In the genomic region with DNA sequence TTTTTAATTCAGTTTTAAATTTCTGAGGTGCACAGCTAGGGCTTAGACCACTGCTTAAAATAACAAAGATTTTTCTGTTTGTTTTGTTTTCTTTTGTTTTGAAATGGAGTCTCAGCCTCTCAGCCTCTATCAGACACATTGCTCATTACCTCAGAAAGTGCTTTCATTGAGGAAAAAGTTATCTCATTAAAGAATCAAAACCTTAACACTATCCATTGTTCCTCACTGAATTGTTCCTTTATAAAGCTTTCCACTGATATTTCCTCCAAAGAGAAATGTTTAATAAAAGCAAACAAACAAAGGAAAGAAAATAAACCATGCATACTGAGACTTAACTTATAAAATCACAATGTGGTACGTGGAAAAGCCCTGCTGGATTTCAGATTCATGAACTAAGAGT, we compare ENCODE assay signal across 26 cellular contexts.
"Had no signal": no experiment of that assay in that cellular context is flagged by ENCODE, and none has a peak within 500 bp of the region (broad histone marks: within the 10 kb centered on the region; RNA-seq: fewer than 3 reads in every experiment).

No MANE protein-coding gene starts in this region.

- H3K36me3 ChIP-seq: left lung, lower lobe of right lung, ovary, right atrium auricular region, right lobe of liver, suprapubic skin, thoracic aorta, tibial nerve, uterus had no signal

- H3K9me3 ChIP-seq: left lung, lower lobe of right lung, mucosa of descending colon, ovary, right atrium auricular region, right lobe of liver, suprapubic skin, thoracic aorta, tibial nerve, uterus had no signal

- H3K27me3 ChIP-seq: left lung, ovary, right atrium auricular region, right lobe of liver, suprapubic skin, tibial nerve, uterus had no signal

- H3K36me3 Mint-ChIP-seq: natural killer cell treated with Interleukin-12 subunit alpha and Interleukin-12 subunit beta and Interleukin-15 and Interleukin-18, amount 100 ng/mL, for 72 hours; type B pancreatic cell had no signal

- DNase-seq: hippocampal formation; kidney; left colon; left lung; lower lobe of right lung; mammary epithelial cell; mesenchymal stem cell; midbrain; mucosa of descending colon; naive thymus-derived CD4-positive, alpha-beta T cell; ovary; right lobe of liver; stimulated activated CD4-positive, alpha-beta T cell treated with anti-CD3 and anti-CD28 coated beads, Interleukin-12 subunit alpha, Interleukin-12 subunit beta, amount 100 ng/mL, for 4 hours; stimulated activated CD4-positive, alpha-beta T cell treated with anti-CD3 and anti-CD28 coated beads, Interleukin-15, amount 100 ng/mL, for 24 hours; stimulated activated CD4-positive, alpha-beta T cell treated with anti-CD3 and anti-CD28 coated beads, Interleukin-2, amount 100 ng/mL, for 24 hours; stimulated activated CD4-positive, alpha-beta T cell treated with anti-CD3 and anti-CD28 coated beads, Interleukin-4, amount 100 ng/mL, for 1 hour; stimulated activated naive CD4-positive, alpha-beta T cell; uterus had no signal

- H3K4me3 Mint-ChIP-seq: naive thymus-derived CD4-positive, alpha-beta T cell; natural killer cell treated with Interleukin-12 subunit alpha and Interleukin-12 subunit beta and Interleukin-15 and Interleukin-18, amount 100 ng/mL, for 72 hours; stimulated activated naive CD8-positive, alpha-beta T cell treated with anti-CD3 and anti-CD28 coated beads, Interleukin-15, Interleukin-2, amounts not matched to agents 100 ng/mL and 50 ng/mL, for 24 hours; type B pancreatic cell had no signal

- H3K27ac Mint-ChIP-seq: naive thymus-derived CD4-positive, alpha-beta T cell; natural killer cell treated with Interleukin-12 subunit alpha and Interleukin-12 subunit beta and Interleukin-15 and Interleukin-18, amount 100 ng/mL, for 72 hours; progenitor cell of endocrine pancreas; stimulated activated naive CD8-positive, alpha-beta T cell treated with anti-CD3 and anti-CD28 coated beads, Interleukin-15, Interleukin-2, amounts not matched to agents 100 ng/mL and 50 ng/mL, for 24 hours; type B pancreatic cell had no signal

- ATAC-seq: left colon; left lung; lower lobe of right lung; mucosa of descending colon; naive thymus-derived CD4-positive, alpha-beta T cell; natural killer cell treated with Interleukin-12 subunit alpha and Interleukin-12 subunit beta and Interleukin-15 and Interleukin-18, amount 100 ng/mL, for 72 hours; right lobe of liver had no signal

- H3K4me3 ChIP-seq: left lung, lower lobe of right lung, mucosa of descending colon, ovary, right atrium auricular region, right lobe of liver, suprapubic skin, thoracic aorta, tibial nerve, uterus had no signal

- H3K9me3 Mint-ChIP-seq: natural killer cell treated with Interleukin-12 subunit alpha and Interleukin-12 subunit beta and Interleukin-15 and Interleukin-18, amount 100 ng/mL, for 72 hours; stimulated activated naive CD8-positive, alpha-beta T cell treated with anti-CD3 and anti-CD28 coated beads, Interleukin-15, Interleukin-2, amounts not matched to agents 100 ng/mL and 50 ng/mL, for 24 hours; type B pancreatic cell had no signal

- H3K27ac ChIP-seq: left lung, lower lobe of right lung, ovary, right atrium auricular region, right lobe of liver, suprapubic skin, thoracic aorta, tibial nerve, uterus had no signal

- H3K4me1 ChIP-seq: right lobe of liver, uterus had no signal

- FAIRE-seq: kidney had no signal

- H3K27me3 Mint-ChIP-seq: progenitor cell of endocrine pancreas; stimulated activated naive CD8-positive, alpha-beta T cell treated with anti-CD3 and anti-CD28 coated beads, Interleukin-15, Interleukin-2, amounts not matched to agents 100 ng/mL and 50 ng/mL, for 24 hours; type B pancreatic cell had no signal
